17 cellular contexts compared by ENCODE assay signal in genomic region chr6:157270916-157271315, GRCh38. TPM values are rescaled to one million over a fixed set of nuclear protein-coding genes. Genes with fewer than 3 reads are reported as not detected.
DNase-seq lines count a peak whose midpoint lies in the region; ATAC-seq and TF ChIP-seq lines count a peak whose summit lies in the region.
"Had no signal": no experiment of that assay in that cellular context is flagged by ENCODE, and none has a peak within 500 bp of the region (broad histone marks: within the 10 kb centered on the region; RNA-seq: fewer than 3 reads in every experiment).

No MANE protein-coding gene starts in this region.

- DNase-seq in GM13976 (ENCODE audit: low spot score) (no peak), coronary artery (ENCODE audit: low spot score) (peak; percentile 35), glutamatergic neuron (no peak), T-helper 17 cell (no peak), DMS153 treated with DMSO at 0.1 percent for 48 hours (lab: John Stamatoyannopoulos, UW; ENCODE audit: unreplicated experiment) (no peak)
- no peak for DNase-seq in activated CD8-positive, alpha-beta T cell treated with anti-CD3 and anti-CD28 coated beads, Interleukin-2, amount 10 ng/mL, durations not matched to agents 7 days and 5 days
- DNase-seq: CD4-positive, CD25-positive, alpha-beta regulatory T cell; CD8-positive, alpha-beta memory T cell; DMS 273 treated with DMSO at 0.1 percent for 48 hours; DMS79 treated with DMSO at 0.1 percent for 48 hours; GF-D8; GOT3; HFFc6 had no signal

- no peak for ATAC-seq in T-helper 17 cell
- no peak for ATAC-seq in activated CD8-positive, alpha-beta T cell treated with anti-CD3 and anti-CD28 coated beads, Interleukin-2, amount 10 ng/mL, durations not matched to agents 7 days and 5 days

- H3K4me1 Mint-ChIP-seq in glutamatergic neuron (ENCODE audit: low read depth, unreplicated experiment), result peaks cover 5% of the 10 kb centered on the region
- no peaks in the 10 kb centered on the region for H3K4me1 Mint-ChIP-seq in T-helper 17 cell
- H3K4me1 Mint-ChIP-seq in activated CD8-positive, alpha-beta T cell treated with anti-CD3 and anti-CD28 coated beads, Interleukin-2, amount 10 ng/mL, durations not matched to agents 7 days and 5 days (ENCODE audit: low read depth), result peaks cover 10% of the 10 kb centered on the region

- H3K27me3 Mint-ChIP-seq in glutamatergic neuron (ENCODE audit: unreplicated experiment) (peaks cover 6% of the 10 kb centered on the region), T-helper 17 cell (no peaks in the 10 kb centered on the region)
- peaks cover 19% of the 10 kb centered on the region for H3K27me3 Mint-ChIP-seq in activated CD8-positive, alpha-beta T cell treated with anti-CD3 and anti-CD28 coated beads, Interleukin-2, amount 10 ng/mL, durations not matched to agents 7 days and 5 days (ENCODE audit: low read depth)
- H3K27me3 Mint-ChIP-seq: B cell; CD4-positive, CD25-positive, alpha-beta regulatory T cell; CD8-positive, alpha-beta memory T cell had no signal

- H3K4me3 ChIP-seq in coronary artery, result no peak overlapping the region
- H3K4me3 ChIP-seq: BLaER1, HAP-1 had no signal

- H3K9me3 ChIP-seq in T-helper 17 cell (ENCODE audit: control insufficient read depth, low read length, poor library complexity, severe bottlenecking), result no peaks in the 10 kb centered on the region
- H3K9me3 ChIP-seq: BLaER1, HAP-1 had no signal

- H3K27ac ChIP-seq in coronary artery, result no peak overlapping the region
- H3K27ac ChIP-seq: BLaER1, C4-2B had no signal

- in situ Hi-C loops in GM13976 (cut with MboI; ENCODE audit: low sequenced_read_pairs, unreplicated experiment), result no loop called here

- CTCF ChIA-PET in activated CD8-positive, alpha-beta T cell treated with anti-CD3 and anti-CD28 coated beads, Interleukin-2, amount 10 ng/mL, durations not matched to agents 7 days and 5 days (lab: Charles Lee), result no interaction called here

- peak; percentile 1 for TF ChIP-seq CTCF in GM13976 (IDR thresholded peaks at IDR 0.05; ENCODE audit: borderline replicate concordance, control extremely low read depth, extremely low read depth, insufficient read depth, missing control alignments)
- no peak for TF ChIP-seq CTCF in coronary artery (IDR thresholded peaks at IDR 0.05)
- no peak for TF ChIP-seq CTCF in glutamatergic neuron (IDR thresholded peaks at IDR 0.05; ENCODE audit: partially characterized antibody, unreplicated experiment)

- POLR2A ChIA-PET in activated CD8-positive, alpha-beta T cell treated with anti-CD3 and anti-CD28 coated beads, Interleukin-2, amount 10 ng/mL, durations not matched to agents 7 days and 5 days (lab: Charles Lee), result no interaction called here

- H3K27ac Mint-ChIP-seq in glutamatergic neuron (ENCODE audit: unreplicated experiment) (no peak overlapping the region), T-helper 17 cell (no peak overlapping the region)
- H3K27ac Mint-ChIP-seq in activated CD8-positive, alpha-beta T cell treated with anti-CD3 and anti-CD28 coated beads, Interleukin-2, amount 10 ng/mL, durations not matched to agents 7 days and 5 days, result no peak overlapping the region
- H3K27ac Mint-ChIP-seq: B cell, HFFc6 had no signal

- H3K36me3 Mint-ChIP-seq in glutamatergic neuron (ENCODE audit: unreplicated experiment) (no peaks in the 10 kb centered on the region), T-helper 17 cell (ENCODE audit: low read depth) (peaks cover 2% of the 10 kb centered on the region)
- H3K36me3 Mint-ChIP-seq in activated CD8-positive, alpha-beta T cell treated with anti-CD3 and anti-CD28 coated beads, Interleukin-2, amount 10 ng/mL, durations not matched to agents 7 days and 5 days (ENCODE audit: low read depth), result no peaks in the 10 kb centered on the region

- H3K4me3 Mint-ChIP-seq in glutamatergic neuron (ENCODE audit: unreplicated experiment), result peak overlapping the region; percentile 47
- H3K4me3 Mint-ChIP-seq in T-helper 17 cell, result no peak overlapping the region
- H3K4me3 Mint-ChIP-seq in activated CD8-positive, alpha-beta T cell treated with anti-CD3 and anti-CD28 coated beads, Interleukin-2, amount 10 ng/mL, durations not matched to agents 7 days and 5 days, result no peak overlapping the region
- H3K4me3 Mint-ChIP-seq: B cell, HFFc6 had no signal

- peaks cover 5% of the 10 kb centered on the region for H3K9me3 Mint-ChIP-seq in glutamatergic neuron (ENCODE audit: unreplicated experiment)
- H3K9me3 Mint-ChIP-seq in activated CD8-positive, alpha-beta T cell treated with anti-CD3 and anti-CD28 coated beads, Interleukin-2, amount 10 ng/mL, durations not matched to agents 7 days and 5 days (ENCODE audit: insufficient read depth), result no peaks in the 10 kb centered on the region

RNA-seq across cellular contexts. Expression of gene TMEM242, which starts 52.4 kb away (rescaled TPM):
- 19.7 TPM for total RNA-seq in glutamatergic neuron (ENCODE audit: unreplicated experiment)
- 10 to 100 TPM; 12.4 to 12.9 TPM for total RNA-seq in T-helper 17 cell
- 1 to 10 TPM; 9.1 to 9.5 TPM for total RNA-seq in activated CD8-positive, alpha-beta T cell treated with anti-CD3 and anti-CD28 coated beads, Interleukin-2, amount 10 ng/mL, durations not matched to agents 7 days and 5 days
